Comparison of ENCODE assay signal across 9 cellular contexts in the genomic region with DNA sequence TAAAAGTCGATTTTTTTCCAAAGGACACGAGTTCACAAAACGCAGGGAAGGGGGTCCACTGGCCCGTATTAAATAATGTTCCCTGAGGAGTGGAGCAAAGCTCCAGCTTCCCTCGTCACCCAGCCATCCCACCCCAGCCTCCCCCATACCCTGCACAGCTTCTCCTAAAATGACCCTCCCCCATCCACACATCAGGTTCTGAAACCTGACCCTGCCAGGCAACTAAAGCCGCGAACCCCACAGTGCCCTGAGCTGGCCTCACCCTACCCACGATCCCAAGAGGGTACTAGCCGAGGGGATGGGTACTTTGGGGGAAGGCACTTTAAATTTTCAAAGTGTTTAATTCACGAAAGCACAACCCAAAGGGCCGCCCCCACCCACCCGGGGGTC. TPM values are rescaled to one million over a fixed set of nuclear protein-coding genes. Genes with fewer than 3 reads are reported as not detected.
DNase-seq lines count a peak whose midpoint lies in the region; ATAC-seq and TF ChIP-seq lines count a peak whose summit lies in the region.
"Had no signal": no experiment of that assay in that cellular context is flagged by ENCODE, and none has a peak within 500 bp of the region (broad histone marks: within the 10 kb centered on the region; RNA-seq: fewer than 3 reads in every experiment).

No MANE protein-coding gene starts in this region.

- DNase-seq in lower leg skin (ENCODE audit: low spot score in 2 of 2) = no peak
- DNase-seq in upper lobe of left lung = no peak
- DNase-seq in LoVo (ENCODE audit: low spot score) = no peak
- DNase-seq in KBM-7 = no peak

- H3K27me3 ChIP-seq in HUES64 (ENCODE audit: insufficient read depth, low read length) = no peaks in the 10 kb centered on the region
- H3K27me3 ChIP-seq in upper lobe of left lung = no peaks in the 10 kb centered on the region

- H3K9ac ChIP-seq in HUES64 (ENCODE audit: low read depth, low read length) = peak overlapping the region; percentile 86

- TF ChIP-seq EP300 in upper lobe of left lung (IDR thresholded peaks at IDR 0.05) = no peak

- H3K4me3 ChIP-seq in HUES64 (ENCODE audit: low read length) = peak overlapping the region; percentile 83
- H3K4me3 ChIP-seq in lower leg skin (ENCODE audit: low read depth, poor library complexity, severe bottlenecking) = peak overlapping the region; percentile 45
- peak overlapping the region; percentile 41 to 62 (median 55) for H3K4me3 ChIP-seq in upper lobe of left lung

- 0% methylated on average over 9 of the region's 12 CpGs for WGBS in HUES64
- 3 to 30% methylated on average over 8 to 12 of the region's 12 CpGs for WGBS in lower leg skin, 2 donors
- WGBS in upper lobe of left lung, 2 donors = 10 to 46% methylated on average over 5 to 11 of the region's 12 CpGs

- in situ Hi-C loops in KBM-7 (cut with MboI; ENCODE audit: low pct_unique_long_range_greater_than_20kb, low sequenced_read_pairs) = loop anchor here (10.0 kb wide), 1 partner anchor 212 kb away; no protein-coding TSS in a partner anchor

- H3K4me1 Mint-ChIP-seq in brain = peaks cover 36% of the 10 kb centered on the region

- no peak for TF ChIP-seq POLR2A in lower leg skin (IDR thresholded peaks at IDR 0.05)
- no peak for TF ChIP-seq POLR2A in upper lobe of left lung (IDR thresholded peaks at IDR 0.05)

- H3K9me3 ChIP-seq in HUES64 (ENCODE audit: insufficient read depth, low read depth, low read length) = no peaks in the 10 kb centered on the region
- no peaks in the 10 kb centered on the region for H3K9me3 ChIP-seq in upper lobe of left lung

- ATAC-seq in GM19397 (IDR thresholded peaks at IDR 0.05; ENCODE audit: unreplicated experiment) (peak; percentile 5), upper lobe of left lung (ENCODE audit: low FRiP score in 2 of 2) (peak in 1 of 2 donors; percentile 3), GM19351 (IDR thresholded peaks at IDR 0.05; ENCODE audit: unreplicated experiment) (no peak)

- no peak for TF ChIP-seq CTCF in brain (conservative IDR thresholded peaks at IDR 0.05)
- TF ChIP-seq CTCF in lower leg skin (IDR thresholded peaks at IDR 0.05) = no peak
- no peak for TF ChIP-seq CTCF in upper lobe of left lung (IDR thresholded peaks at IDR 0.05)

- H3K27ac Mint-ChIP-seq in brain = peak overlapping the region; percentile 69 to 89 (median 81)

- intact Hi-C loops in lower leg skin (cut with DNase I; ENCODE audit: low total_unique reads) = loop anchor here (10.0 kb wide), 1 partner anchor 132 kb away; no protein-coding TSS in a partner anchor

- H3K36me3 ChIP-seq in HUES64 (ENCODE audit: insufficient read depth, low read length) (no peaks in the 10 kb centered on the region), upper lobe of left lung (no peaks in the 10 kb centered on the region)

- H3K27ac ChIP-seq in HUES64 (ENCODE audit: low read depth, low read length) (peak overlapping the region; percentile 96), upper lobe of left lung (peak overlapping the region; percentile 82 to 91 (median 85))

- no peaks in the 10 kb centered on the region for H3K9me3 Mint-ChIP-seq in brain

- H3K36me3 Mint-ChIP-seq in brain = peaks cover 3% of the 10 kb centered on the region

- H3K4me3 Mint-ChIP-seq in brain = peak overlapping the region; percentile 83 to 92 (median 87)

- H3K4me1 ChIP-seq in HUES64 (ENCODE audit: insufficient read depth, low read length) (peaks cover 3% of the 10 kb centered on the region; the same call in 1 of the 2 replicates), upper lobe of left lung (peaks cover 0 to 8% (median 3%) of the 10 kb centered on the region in 4 donors)

- H3K27me3 Mint-ChIP-seq in brain = peaks cover 5% of the 10 kb centered on the region

RNA-seq across cellular contexts. Expression of a gene that starts 0.6 kb away (rescaled TPM):
- 35.9 TPM for polyA plus RNA-seq in HUES64 (2013, experiment 1 of 2)
- polyA plus RNA-seq in HUES64 (2013, experiment 2 of 2) = 45.3 TPM
- 79.1 TPM for polyA plus RNA-seq in brain (ENCODE audit: insufficient read depth, low read depth, low replicate concordance)
- 10 to 100 TPM in 2 of 4 donors, 1 to 10 TPM in 2; 2.7 to 31.7 (median 13.9) TPM for total RNA-seq in lower leg skin
- total RNA-seq in upper lobe of left lung = 10 to 100 TPM in 5 of 6 donors, under 1 TPM in 1; 0.89 to 15.0 (median 12.0) TPM

RNA-seq across cellular contexts. Expression of a gene that starts 0.7 kb away (rescaled TPM):
- 0.55 TPM for polyA plus RNA-seq in HUES64 (2013, experiment 1 of 2)
- not detected for polyA plus RNA-seq in HUES64 (2013, experiment 2 of 2)
- not detected for polyA plus RNA-seq in brain (ENCODE audit: insufficient read depth, low read depth, low replicate concordance)
- total RNA-seq in lower leg skin (under 1 TPM in 1 of 4 donors, not detected in 3; 0.26 TPM), upper lobe of left lung (under 1 TPM in 1 of 6 donors, not detected in 5; 0.11 TPM)
- total RNA-seq: activated CD8-positive, alpha-beta memory T cell treated with anti-CD3 and anti-CD28 coated beads for 36 hours had no signal
